8 cellular contexts compared by ENCODE assay signal in the genomic region with DNA sequence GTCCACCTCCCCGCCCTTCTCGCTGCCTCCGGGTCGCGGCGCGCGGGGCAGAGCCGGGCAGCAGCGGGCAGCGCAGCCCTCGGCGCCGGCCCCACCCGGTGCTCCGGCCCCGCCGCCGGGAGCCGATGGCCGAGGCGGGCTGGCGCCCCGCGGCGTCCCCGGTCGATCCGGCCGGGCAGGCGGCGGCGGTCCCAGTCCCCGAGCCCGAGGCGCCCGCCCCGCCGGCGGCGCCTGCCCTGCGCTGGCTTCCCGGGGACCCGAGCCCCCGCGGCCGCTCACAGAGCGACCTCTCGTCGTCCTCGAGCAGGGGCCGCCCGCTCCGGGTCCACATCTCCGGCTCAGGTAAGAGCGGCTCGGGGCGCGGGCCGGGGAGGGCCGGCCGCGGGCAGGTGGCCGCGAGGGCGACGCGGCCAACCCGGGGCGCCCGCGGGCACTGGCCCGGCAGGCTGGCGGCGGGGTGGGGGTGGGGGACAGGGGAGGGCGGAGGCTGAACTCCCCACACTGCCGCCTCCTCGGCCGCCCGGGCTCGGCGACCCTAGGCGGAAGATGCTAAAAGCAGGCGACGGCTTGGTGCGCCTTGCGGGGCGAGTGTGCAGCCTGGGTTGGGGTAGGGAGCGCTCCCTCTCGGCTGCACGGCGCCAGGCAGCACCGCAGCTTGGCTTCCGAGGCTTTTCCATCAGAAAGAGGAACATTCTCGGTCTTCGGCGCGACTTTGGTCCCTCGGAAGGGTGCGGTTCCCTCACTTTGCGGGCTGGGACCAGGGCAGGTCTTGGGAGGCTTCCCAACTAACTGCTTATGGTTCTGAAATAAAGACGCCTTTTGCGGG. TPM values are rescaled to one million over a fixed set of nuclear protein-coding genes. Genes with fewer than 3 reads are reported as not detected.
DNase-seq lines count a peak whose midpoint lies in the region; ATAC-seq, FAIRE-seq and TF ChIP-seq lines count a peak whose summit lies in the region.

No MANE protein-coding gene starts in this region.

- H3K27me3 Mint-ChIP-seq in activated T-helper 2 cell treated with anti-CD3 and anti-CD28 coated beads, Interferon-gamma antibody, Interleukin-2, Interleukin-4, amounts not matched to agents 10 μg/mL and 5 μg/mL and 100 μg/mL, durations not matched to agents 14 hours and 24 hours and 36 hours (ENCODE audit: low read depth) = no peaks in the 10 kb centered on the region
- H3K27me3 Mint-ChIP-seq in natural killer cell treated with Interleukin-12 subunit alpha and Interleukin-12 subunit beta and Interleukin-15 and Interleukin-18, amount 100 ng/mL, for 72 hours = no peaks in the 10 kb centered on the region

- DNase-seq in Ammon's horn (ENCODE audit: low spot score) = peak; percentile 69
- DNase-seq in RCC 7860 (ENCODE audit: low spot score) = peak; percentile 46
- peak; percentile 61 for DNase-seq in activated T-helper 2 cell treated with anti-CD3 and anti-CD28 coated beads, Interferon-gamma antibody, Interleukin-2, Interleukin-4, amounts not matched to agents 10 μg/mL and 5 μg/mL and 100 μg/mL, durations not matched to agents 14 hours and 24 hours and 36 hours (ENCODE audit: low spot score)
- DNase-seq in fibroblast of the aortic adventitia (ENCODE audit: low read depth) = peak; percentile 46
- DNase-seq in natural killer cell treated with Interleukin-12 subunit alpha and Interleukin-12 subunit beta and Interleukin-15 and Interleukin-18, amount 100 ng/mL, for 72 hours (ENCODE audit: low spot score) = peak; percentile 73
- peak; percentile 63 for DNase-seq in testis

- no peak for FAIRE-seq in RCC 7860 (lab: Jason Lieb, UNC)

- no peaks in the 10 kb centered on the region for H3K4me1 ChIP-seq in testis

- TF ChIP-seq POLR2A in testis (IDR thresholded peaks at IDR 0.05) = no peak

- peak overlapping the region; percentile 80 for H3K4me3 Mint-ChIP-seq in activated T-helper 2 cell treated with anti-CD3 and anti-CD28 coated beads, Interferon-gamma antibody, Interleukin-2, Interleukin-4, amounts not matched to agents 10 μg/mL and 5 μg/mL and 100 μg/mL, durations not matched to agents 14 hours and 24 hours and 36 hours (ENCODE audit: low read depth)
- H3K4me3 Mint-ChIP-seq in natural killer cell treated with Interleukin-12 subunit alpha and Interleukin-12 subunit beta and Interleukin-15 and Interleukin-18, amount 100 ng/mL, for 72 hours = peak overlapping the region; percentile 76

- H3K36me3 Mint-ChIP-seq in activated T-helper 2 cell treated with anti-CD3 and anti-CD28 coated beads, Interferon-gamma antibody, Interleukin-2, Interleukin-4, amounts not matched to agents 10 μg/mL and 5 μg/mL and 100 μg/mL, durations not matched to agents 14 hours and 24 hours and 36 hours (ENCODE audit: low read depth) = peaks cover 9% of the 10 kb centered on the region
- no peaks in the 10 kb centered on the region for H3K36me3 Mint-ChIP-seq in natural killer cell treated with Interleukin-12 subunit alpha and Interleukin-12 subunit beta and Interleukin-15 and Interleukin-18, amount 100 ng/mL, for 72 hours

- H3K4me3 ChIP-seq in fibroblast of the aortic adventitia (ENCODE audit: low read depth, low read length) (peak overlapping the region; percentile 68), testis (peak overlapping the region; percentile 55 to 63)

- peak overlapping the region; percentile 64 for H3K27ac Mint-ChIP-seq in activated T-helper 2 cell treated with anti-CD3 and anti-CD28 coated beads, Interferon-gamma antibody, Interleukin-2, Interleukin-4, amounts not matched to agents 10 μg/mL and 5 μg/mL and 100 μg/mL, durations not matched to agents 14 hours and 24 hours and 36 hours
- H3K27ac Mint-ChIP-seq in natural killer cell treated with Interleukin-12 subunit alpha and Interleukin-12 subunit beta and Interleukin-15 and Interleukin-18, amount 100 ng/mL, for 72 hours = peak overlapping the region in 1 of 2 donors; percentile 43

- ATAC-seq in GM19324 (IDR thresholded peaks at IDR 0.05; ENCODE audit: low FRiP score, unreplicated experiment) = peak; percentile 65
- peak; percentile 70 for ATAC-seq in HG03432 (IDR thresholded peaks at IDR 0.05; ENCODE audit: unreplicated experiment)
- ATAC-seq in natural killer cell treated with Interleukin-12 subunit alpha and Interleukin-12 subunit beta and Interleukin-15 and Interleukin-18, amount 100 ng/mL, for 72 hours = peak; percentile 81 to 82

- H3K36me3 ChIP-seq in testis (ENCODE audit: low read depth, missing control alignments) = no peaks in the 10 kb centered on the region

- intact Hi-C loops in activated T-helper 2 cell treated with anti-CD3 and anti-CD28 coated beads, Interferon-gamma antibody, Interleukin-2, Interleukin-4, amounts not matched to agents 10 μg/mL and 5 μg/mL and 100 μg/mL, durations not matched to agents 14 hours and 24 hours and 36 hours (cut with micrococcal nuclease) = loop anchor here (1.0 to 2.0 kb wide), 4 partner anchors 8 to 38 kb away; a partner anchor contains a TSS
- intact Hi-C loops in testis (cut with DNase I; ENCODE audit: low total_unique reads) = no loop called here

- peak overlapping the region in 1 of 2 donors; percentile 6 for H3K27ac ChIP-seq in testis

- 0 to 1% methylated on average over 9 to 85 of the region's 103 CpGs for WGBS in testis, 2 donors

- H3K9me3 ChIP-seq in testis = no peaks in the 10 kb centered on the region

- TF ChIP-seq CTCF in fibroblast of the aortic adventitia (IDR thresholded peaks at IDR 0.05; ENCODE audit: insufficient read depth, low read length) = peak; percentile 69
- no peak for TF ChIP-seq CTCF in testis (IDR thresholded peaks at IDR 0.05)

- peaks cover 39% of the 10 kb centered on the region for H3K4me1 Mint-ChIP-seq in activated T-helper 2 cell treated with anti-CD3 and anti-CD28 coated beads, Interferon-gamma antibody, Interleukin-2, Interleukin-4, amounts not matched to agents 10 μg/mL and 5 μg/mL and 100 μg/mL, durations not matched to agents 14 hours and 24 hours and 36 hours (ENCODE audit: low read depth)
- peaks cover 9 to 16% of the 10 kb centered on the region in 2 donors for H3K4me1 Mint-ChIP-seq in natural killer cell treated with Interleukin-12 subunit alpha and Interleukin-12 subunit beta and Interleukin-15 and Interleukin-18, amount 100 ng/mL, for 72 hours (ENCODE audit: low read depth in 2 of 2)

- H3K9me3 Mint-ChIP-seq in activated T-helper 2 cell treated with anti-CD3 and anti-CD28 coated beads, Interferon-gamma antibody, Interleukin-2, Interleukin-4, amounts not matched to agents 10 μg/mL and 5 μg/mL and 100 μg/mL, durations not matched to agents 14 hours and 24 hours and 36 hours = no peaks in the 10 kb centered on the region
- H3K9me3 Mint-ChIP-seq in natural killer cell treated with Interleukin-12 subunit alpha and Interleukin-12 subunit beta and Interleukin-15 and Interleukin-18, amount 100 ng/mL, for 72 hours = no peaks in the 10 kb centered on the region

- H3K27me3 ChIP-seq in testis = no peaks in the 10 kb centered on the region

RNA-seq across cellular contexts. Expression of a gene that starts 25.6 kb away (rescaled TPM):
- total RNA-seq in activated T-helper 2 cell treated with anti-CD3 and anti-CD28 coated beads, Interferon-gamma antibody, Interleukin-2, Interleukin-4, amounts not matched to agents 10 μg/mL and 5 μg/mL and 100 μg/mL, durations not matched to agents 14 hours and 24 hours and 36 hours = 20.9 and 22.8 TPM in 2 replicates
- total RNA-seq in fibroblast of the aortic adventitia (ENCODE audit: low replicate concordance) = 72.5 and 74.4 TPM in 2 replicates
- total RNA-seq in natural killer cell treated with Interleukin-12 subunit alpha and Interleukin-12 subunit beta and Interleukin-15 and Interleukin-18, amount 100 ng/mL, for 72 hours = 10 to 100 TPM; 25.4 to 28.9 TPM
- total RNA-seq in testis = 10 to 100 TPM; 20.0 to 29.4 TPM
- polyA plus RNA-seq in testis (ENCODE audit: insufficient read depth, low read depth, low replicate concordance) = 25.3 TPM
